ENCODE assay signal across 1 cellular context in the genomic region with DNA sequence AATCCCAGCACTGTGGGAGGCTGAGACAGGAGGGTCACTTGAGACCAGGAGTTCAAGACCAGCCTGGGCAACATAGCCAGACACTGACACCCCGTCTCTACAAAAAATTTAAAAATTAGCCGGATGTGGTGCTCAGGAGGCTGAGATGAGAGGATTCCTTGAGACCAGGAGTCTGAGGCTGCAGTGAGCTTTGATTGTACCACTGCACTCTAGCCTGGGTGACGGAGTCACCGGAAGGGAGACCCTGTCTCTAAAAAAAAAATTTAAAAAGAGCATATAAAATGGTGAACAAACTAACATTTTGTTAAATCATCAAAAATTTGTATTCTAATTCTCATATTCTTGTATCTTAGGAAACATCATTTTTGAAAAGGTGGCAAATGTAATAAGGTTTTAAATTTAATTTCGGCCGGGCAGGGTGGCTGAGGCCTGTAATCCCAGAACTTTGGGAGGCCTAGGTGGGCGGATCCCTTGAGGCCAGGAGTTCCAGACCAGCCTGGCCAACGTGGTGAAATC.
TF ChIP-seq lines count a peak whose summit lies in the region.

No MANE protein-coding gene starts in this region.

TF ChIP-seq in HCT116, 20 proteins besides CTCF, POLR2A, EP300 and RAD21 (continued from another document):
- TF ChIP-seq, protein P1, sequence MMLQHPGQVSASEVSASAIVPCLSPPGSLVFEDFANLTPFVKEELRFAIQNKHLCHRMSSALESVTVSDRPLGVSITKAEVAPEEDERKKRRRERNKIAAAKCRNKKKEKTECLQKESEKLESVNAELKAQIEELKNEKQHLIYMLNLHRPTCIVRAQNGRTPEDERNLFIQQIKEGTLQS (IDR thresholded peaks at IDR 0.05), result no peak
- TF ChIP-seq ELF1 (IDR thresholded peaks at IDR 0.05; ENCODE audit: borderline replicate concordance, low read depth) (no peak), CEBPB (IDR thresholded peaks at IDR 0.05; ENCODE audit: low read depth) (no peak), SP1 (IDR thresholded peaks at IDR 0.05; ENCODE audit: low read depth) (no peak), YY1 (IDR thresholded peaks at IDR 0.05; ENCODE audit: extremely low read depth, insufficient replicate concordance, low read depth, low read length) (no peak), JUND (IDR thresholded peaks at IDR 0.05) (no peak)
- TF ChIP-seq, protein P2, sequence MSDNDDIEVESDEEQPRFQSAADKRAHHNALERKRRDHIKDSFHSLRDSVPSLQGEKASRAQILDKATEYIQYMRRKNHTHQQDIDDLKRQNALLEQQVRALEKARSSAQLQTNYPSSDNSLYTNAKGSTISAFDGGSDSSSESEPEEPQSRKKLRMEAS (IDR thresholded peaks at IDR 0.05), result no peak
